Comparison of ENCODE assay signal across 1 cellular context in the genomic region with DNA sequence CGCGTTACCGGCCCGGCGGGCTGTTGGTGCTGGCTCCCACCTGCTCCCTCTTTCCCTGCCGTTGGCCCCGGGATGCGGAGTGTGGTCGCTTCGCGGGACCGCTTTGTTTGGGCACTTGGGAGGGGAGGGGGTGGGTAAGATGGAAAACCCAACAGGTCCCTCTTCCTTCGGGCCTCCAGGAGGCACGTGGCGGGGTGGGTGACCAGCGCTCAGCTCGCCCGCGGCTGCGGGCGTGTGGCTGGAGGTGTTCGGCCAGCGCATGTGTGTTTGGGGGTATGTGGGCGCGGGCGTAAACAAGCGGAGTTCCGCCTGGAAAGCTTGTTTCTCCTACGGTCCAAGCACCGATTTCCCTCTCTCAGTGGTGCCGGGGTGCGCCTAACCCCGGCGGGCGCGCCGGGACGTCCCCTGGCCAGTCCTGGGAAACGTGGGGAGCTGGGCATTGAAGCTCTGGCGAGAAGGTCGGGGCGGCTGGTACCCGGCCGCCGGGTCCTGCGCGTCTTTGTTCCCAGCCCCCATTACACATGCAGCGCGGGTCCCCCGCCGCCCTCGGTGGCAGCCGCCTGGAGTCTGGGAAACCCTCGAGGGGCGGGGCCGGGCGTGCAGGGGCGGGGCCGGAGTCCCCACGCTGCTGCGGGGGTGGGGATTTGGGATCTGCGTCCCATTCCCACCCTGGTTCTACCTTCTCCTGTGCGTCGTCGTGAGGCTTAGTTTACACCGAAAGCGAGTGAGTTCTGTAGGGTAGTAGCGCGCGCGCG.
TF ChIP-seq lines count a peak whose summit lies in the region.

No MANE protein-coding gene starts in this region.

TF ChIP-seq in HepG2, 621 proteins besides CTCF, POLR2A, EP300 and RAD21 (continued from another document and continues in another):
- TF ChIP-seq HES4 (CRISPR knock-in tag; IDR thresholded peaks at IDR 0.05; ENCODE audit: borderline replicate concordance) = no peak
- TF ChIP-seq MZF1 (CRISPR knock-in tag; IDR thresholded peaks at IDR 0.05; ENCODE audit: borderline replicate concordance) = no peak
- no peak for TF ChIP-seq RFXAP (CRISPR knock-in tag; IDR thresholded peaks at IDR 0.05; ENCODE audit: borderline replicate concordance)
- TF ChIP-seq FOXC1 (CRISPR knock-in tag; IDR thresholded peaks at IDR 0.05; ENCODE audit: borderline replicate concordance) = no peak; the same call in 1 of the 2 replicates
- no peak for TF ChIP-seq ZFP41 (CRISPR knock-in tag; IDR thresholded peaks at IDR 0.05; ENCODE audit: borderline replicate concordance)
- TF ChIP-seq ARNT2 (CRISPR knock-in tag; IDR thresholded peaks at IDR 0.05; ENCODE audit: low read depth) = no peak
- no peak for TF ChIP-seq FIP1L1 (IDR thresholded peaks at IDR 0.05; ENCODE audit: borderline replicate concordance, insufficient read depth, low read depth, low read length)
- TF ChIP-seq GLI4 (CRISPR knock-in tag; IDR thresholded peaks at IDR 0.05; ENCODE audit: borderline replicate concordance) = no peak
- no peak for TF ChIP-seq PAF1 (CRISPR knock-in tag; IDR thresholded peaks at IDR 0.05)
- TF ChIP-seq ZBTB1 (CRISPR knock-in tag; IDR thresholded peaks at IDR 0.05; ENCODE audit: borderline replicate concordance) = no peak
- TF ChIP-seq KLF11 (CRISPR knock-in tag; IDR thresholded peaks at IDR 0.05) = no peak
- TF ChIP-seq TCF12 (IDR thresholded peaks at IDR 0.05) = no peak
- TF ChIP-seq TCF12 (CRISPR knock-in tag; IDR thresholded peaks at IDR 0.05) = no peak
- no peak for TF ChIP-seq ZSCAN25 (CRISPR knock-in tag; IDR thresholded peaks at IDR 0.05)
- no peak for TF ChIP-seq HHEX (CRISPR knock-in tag; IDR thresholded peaks at IDR 0.05)
- peak; percentile 51; the same call in 1 of the 2 replicates for TF ChIP-seq PCBP1 (IDR thresholded peaks at IDR 0.05; ENCODE audit: borderline replicate concordance, low read depth, low read length)
- no peak for TF ChIP-seq ELF1 (CRISPR knock-in tag; IDR thresholded peaks at IDR 0.05)
- TF ChIP-seq, protein P1, sequence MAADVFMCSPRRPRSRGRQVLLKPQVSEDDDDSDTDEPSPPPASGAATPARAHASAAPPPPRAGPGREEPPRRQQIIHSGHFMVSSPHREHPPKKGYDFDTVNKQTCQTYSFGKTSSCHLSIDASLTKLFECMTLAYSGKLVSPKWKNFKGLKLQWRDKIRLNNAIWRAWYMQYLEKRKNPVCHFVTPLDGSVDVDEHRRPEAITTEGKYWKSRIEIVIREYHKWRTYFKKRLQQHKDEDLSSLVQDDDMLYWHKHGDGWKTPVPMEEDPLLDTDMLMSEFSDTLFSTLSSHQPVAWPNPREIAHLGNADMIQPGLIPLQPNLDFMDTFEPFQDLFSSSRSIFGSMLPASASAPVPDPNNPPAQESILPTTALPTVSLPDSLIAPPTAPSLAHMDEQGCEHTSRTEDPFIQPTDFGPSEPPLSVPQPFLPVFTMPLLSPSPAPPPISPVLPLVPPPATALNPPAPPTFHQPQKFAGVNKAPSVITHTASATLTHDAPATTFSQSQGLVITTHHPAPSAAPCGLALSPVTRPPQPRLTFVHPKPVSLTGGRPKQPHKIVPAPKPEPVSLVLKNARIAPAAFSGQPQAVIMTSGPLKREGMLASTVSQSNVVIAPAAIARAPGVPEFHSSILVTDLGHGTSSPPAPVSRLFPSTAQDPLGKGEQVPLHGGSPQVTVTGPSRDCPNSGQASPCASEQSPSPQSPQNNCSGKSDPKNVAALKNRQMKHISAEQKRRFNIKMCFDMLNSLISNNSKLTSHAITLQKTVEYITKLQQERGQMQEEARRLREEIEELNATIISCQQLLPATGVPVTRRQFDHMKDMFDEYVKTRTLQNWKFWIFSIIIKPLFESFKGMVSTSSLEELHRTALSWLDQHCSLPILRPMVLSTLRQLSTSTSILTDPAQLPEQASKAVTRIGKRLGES (CRISPR knock-in tag; IDR thresholded peaks at IDR 0.05; ENCODE audit: borderline replicate concordance) = no peak; the same call in 1 of the 2 replicates
- TF ChIP-seq, protein P2, sequence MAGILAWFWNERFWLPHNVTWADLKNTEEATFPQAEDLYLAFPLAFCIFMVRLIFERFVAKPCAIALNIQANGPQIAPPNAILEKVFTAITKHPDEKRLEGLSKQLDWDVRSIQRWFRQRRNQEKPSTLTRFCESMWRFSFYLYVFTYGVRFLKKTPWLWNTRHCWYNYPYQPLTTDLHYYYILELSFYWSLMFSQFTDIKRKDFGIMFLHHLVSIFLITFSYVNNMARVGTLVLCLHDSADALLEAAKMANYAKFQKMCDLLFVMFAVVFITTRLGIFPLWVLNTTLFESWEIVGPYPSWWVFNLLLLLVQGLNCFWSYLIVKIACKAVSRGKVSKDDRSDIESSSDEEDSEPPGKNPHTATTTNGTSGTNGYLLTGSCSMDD (CRISPR knock-in tag; IDR thresholded peaks at IDR 0.05) = no peak
- no peak for TF ChIP-seq FOXM1 (CRISPR knock-in tag; IDR thresholded peaks at IDR 0.05)
- no peak; the same call in 1 of the 2 replicates for TF ChIP-seq HOXA5 (CRISPR knock-in tag; IDR thresholded peaks at IDR 0.05)
- TF ChIP-seq TAF15 (IDR thresholded peaks at IDR 0.05; ENCODE audit: low read depth, low read length, poor library complexity, severe bottlenecking) = peak; percentile 57
- TF ChIP-seq RFX5 (IDR thresholded peaks at IDR 0.05; ENCODE audit: low read depth, low read length) = no peak
- TF ChIP-seq, protein P3, sequence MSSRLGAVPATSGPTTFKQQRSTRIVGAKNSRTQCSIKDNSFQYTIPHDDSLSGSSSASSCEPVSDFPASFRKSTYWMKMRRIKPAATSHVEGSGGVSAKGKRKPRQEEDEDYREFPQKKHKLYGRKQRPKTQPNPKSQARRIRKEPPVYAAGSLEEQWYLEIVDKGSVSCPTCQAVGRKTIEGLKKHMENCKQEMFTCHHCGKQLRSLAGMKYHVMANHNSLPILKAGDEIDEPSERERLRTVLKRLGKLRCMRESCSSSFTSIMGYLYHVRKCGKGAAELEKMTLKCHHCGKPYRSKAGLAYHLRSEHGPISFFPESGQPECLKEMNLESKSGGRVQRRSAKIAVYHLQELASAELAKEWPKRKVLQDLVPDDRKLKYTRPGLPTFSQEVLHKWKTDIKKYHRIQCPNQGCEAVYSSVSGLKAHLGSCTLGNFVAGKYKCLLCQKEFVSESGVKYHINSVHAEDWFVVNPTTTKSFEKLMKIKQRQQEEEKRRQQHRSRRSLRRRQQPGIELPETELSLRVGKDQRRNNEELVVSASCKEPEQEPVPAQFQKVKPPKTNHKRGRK (CRISPR knock-in tag; IDR thresholded peaks at IDR 0.05) = no peak
- TF ChIP-seq ZNF124 (CRISPR knock-in tag; IDR thresholded peaks at IDR 0.05) = 0 out of 2 replicates have a peak, but pooled peaks have one; percentile 47
- peak; percentile 70; the same call in 1 of the 2 replicates for TF ChIP-seq HNF4A (CRISPR knock-in tag; IDR thresholded peaks at IDR 0.05)
- no peak for TF ChIP-seq TBX3 (IDR thresholded peaks at IDR 0.05; ENCODE audit: borderline replicate concordance)
- no peak for TF ChIP-seq MAFK (conservative IDR thresholded peaks at IDR 0.05 in 1 of 2, IDR thresholded peaks at IDR 0.05 in 1 of 2; ENCODE audit: low read length in 2 of 2)
- TF ChIP-seq MAFG (CRISPR knock-in tag; IDR thresholded peaks at IDR 0.05) = no peak
- TF ChIP-seq, protein P4, sequence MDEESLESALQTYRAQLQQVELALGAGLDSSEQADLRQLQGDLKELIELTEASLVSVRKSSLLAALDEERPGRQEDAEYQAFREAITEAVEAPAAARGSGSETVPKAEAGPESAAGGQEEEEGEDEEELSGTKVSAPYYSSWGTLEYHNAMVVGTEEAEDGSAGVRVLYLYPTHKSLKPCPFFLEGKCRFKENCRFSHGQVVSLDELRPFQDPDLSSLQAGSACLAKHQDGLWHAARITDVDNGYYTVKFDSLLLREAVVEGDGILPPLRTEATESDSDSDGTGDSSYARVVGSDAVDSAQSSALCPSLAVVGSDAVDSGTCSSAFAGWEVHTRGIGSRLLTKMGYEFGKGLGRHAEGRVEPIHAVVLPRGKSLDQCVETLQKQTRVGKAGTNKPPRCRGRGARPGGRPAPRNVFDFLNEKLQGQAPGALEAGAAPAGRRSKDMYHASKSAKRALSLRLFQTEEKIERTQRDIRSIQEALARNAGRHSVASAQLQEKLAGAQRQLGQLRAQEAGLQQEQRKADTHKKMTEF (CRISPR knock-in tag; IDR thresholded peaks at IDR 0.05) = peak; percentile 70; the same call in 1 of the 2 replicates
- 0 out of 2 replicates have a peak, but pooled peaks have one; percentile 26 for TF ChIP-seq KLF12 (CRISPR knock-in tag; IDR thresholded peaks at IDR 0.05; ENCODE audit: borderline replicate concordance)
- peak; percentile 10; the same call in 1 of the 2 replicates for TF ChIP-seq FOXJ3 (CRISPR knock-in tag; IDR thresholded peaks at IDR 0.05; ENCODE audit: borderline replicate concordance)
- TF ChIP-seq GATAD1 (CRISPR knock-in tag; IDR thresholded peaks at IDR 0.05) = no peak
- TF ChIP-seq IKZF1 (IDR thresholded peaks at IDR 0.05) = no peak
- TF ChIP-seq, protein P5, sequence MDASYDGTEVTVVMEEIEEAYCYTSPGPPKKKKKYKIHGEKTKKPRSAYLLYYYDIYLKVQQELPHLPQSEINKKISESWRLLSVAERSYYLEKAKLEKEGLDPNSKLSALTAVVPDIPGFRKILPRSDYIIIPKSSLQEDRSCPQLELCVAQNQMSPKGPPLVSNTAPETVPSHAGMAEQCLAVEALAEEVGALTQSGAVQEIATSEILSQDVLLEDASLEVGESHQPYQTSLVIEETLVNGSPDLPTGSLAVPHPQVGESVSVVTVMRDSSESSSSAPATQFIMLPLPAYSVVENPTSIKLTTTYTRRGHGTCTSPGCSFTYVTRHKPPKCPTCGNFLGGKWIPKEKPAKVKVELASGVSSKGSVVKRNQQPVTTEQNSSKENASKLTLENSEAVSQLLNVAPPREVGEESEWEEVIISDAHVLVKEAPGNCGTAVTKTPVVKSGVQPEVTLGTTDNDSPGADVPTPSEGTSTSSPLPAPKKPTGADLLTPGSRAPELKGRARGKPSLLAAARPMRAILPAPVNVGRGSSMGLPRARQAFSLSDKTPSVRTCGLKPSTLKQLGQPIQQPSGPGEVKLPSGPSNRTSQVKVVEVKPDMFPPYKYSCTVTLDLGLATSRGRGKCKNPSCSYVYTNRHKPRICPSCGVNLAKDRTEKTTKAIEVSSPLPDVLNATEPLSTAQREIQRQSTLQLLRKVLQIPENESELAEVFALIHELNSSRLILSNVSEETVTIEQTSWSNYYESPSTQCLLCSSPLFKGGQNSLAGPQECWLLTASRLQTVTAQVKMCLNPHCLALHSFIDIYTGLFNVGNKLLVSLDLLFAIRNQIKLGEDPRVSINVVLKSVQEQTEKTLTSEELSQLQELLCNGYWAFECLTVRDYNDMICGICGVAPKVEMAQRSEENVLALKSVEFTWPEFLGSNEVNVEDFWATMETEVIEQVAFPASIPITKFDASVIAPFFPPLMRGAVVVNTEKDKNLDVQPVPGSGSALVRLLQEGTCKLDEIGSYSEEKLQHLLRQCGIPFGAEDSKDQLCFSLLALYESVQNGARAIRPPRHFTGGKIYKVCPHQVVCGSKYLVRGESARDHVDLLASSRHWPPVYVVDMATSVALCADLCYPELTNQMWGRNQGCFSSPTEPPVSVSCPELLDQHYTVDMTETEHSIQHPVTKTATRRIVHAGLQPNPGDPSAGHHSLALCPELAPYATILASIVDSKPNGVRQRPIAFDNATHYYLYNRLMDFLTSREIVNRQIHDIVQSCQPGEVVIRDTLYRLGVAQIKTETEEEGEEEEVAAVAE (CRISPR knock-in tag; IDR thresholded peaks at IDR 0.05; ENCODE audit: borderline replicate concordance) = no peak; the same call in 1 of the 2 replicates
- TF ChIP-seq SIX4 (CRISPR knock-in tag; IDR thresholded peaks at IDR 0.05) = no peak
- TF ChIP-seq, protein P6, sequence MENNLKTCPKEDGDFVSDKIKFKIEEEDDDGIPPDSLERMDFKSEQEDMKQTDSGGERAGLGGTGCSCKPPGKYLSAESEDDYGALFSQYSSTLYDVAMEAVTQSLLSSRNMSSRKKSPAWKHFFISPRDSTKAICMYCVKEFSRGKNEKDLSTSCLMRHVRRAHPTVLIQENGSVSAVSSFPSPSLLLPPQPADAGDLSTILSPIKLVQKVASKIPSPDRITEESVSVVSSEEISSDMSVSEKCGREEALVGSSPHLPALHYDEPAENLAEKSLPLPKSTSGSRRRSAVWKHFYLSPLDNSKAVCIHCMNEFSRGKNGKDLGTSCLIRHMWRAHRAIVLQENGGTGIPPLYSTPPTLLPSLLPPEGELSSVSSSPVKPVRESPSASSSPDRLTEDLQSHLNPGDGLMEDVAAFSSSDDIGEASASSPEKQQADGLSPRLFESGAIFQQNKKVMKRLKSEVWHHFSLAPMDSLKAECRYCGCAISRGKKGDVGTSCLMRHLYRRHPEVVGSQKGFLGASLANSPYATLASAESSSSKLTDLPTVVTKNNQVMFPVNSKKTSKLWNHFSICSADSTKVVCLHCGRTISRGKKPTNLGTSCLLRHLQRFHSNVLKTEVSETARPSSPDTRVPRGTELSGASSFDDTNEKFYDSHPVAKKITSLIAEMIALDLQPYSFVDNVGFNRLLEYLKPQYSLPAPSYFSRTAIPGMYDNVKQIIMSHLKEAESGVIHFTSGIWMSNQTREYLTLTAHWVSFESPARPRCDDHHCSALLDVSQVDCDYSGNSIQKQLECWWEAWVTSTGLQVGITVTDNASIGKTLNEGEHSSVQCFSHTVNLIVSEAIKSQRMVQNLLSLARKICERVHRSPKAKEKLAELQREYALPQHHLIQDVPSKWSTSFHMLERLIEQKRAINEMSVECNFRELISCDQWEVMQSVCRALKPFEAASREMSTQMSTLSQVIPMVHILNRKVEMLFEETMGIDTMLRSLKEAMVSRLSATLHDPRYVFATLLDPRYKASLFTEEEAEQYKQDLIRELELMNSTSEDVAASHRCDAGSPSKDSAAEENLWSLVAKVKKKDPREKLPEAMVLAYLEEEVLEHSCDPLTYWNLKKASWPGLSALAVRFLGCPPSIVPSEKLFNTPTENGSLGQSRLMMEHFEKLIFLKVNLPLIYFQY (CRISPR knock-in tag; IDR thresholded peaks at IDR 0.05; ENCODE audit: borderline replicate concordance) = no peak
- TF ChIP-seq, protein P7, sequence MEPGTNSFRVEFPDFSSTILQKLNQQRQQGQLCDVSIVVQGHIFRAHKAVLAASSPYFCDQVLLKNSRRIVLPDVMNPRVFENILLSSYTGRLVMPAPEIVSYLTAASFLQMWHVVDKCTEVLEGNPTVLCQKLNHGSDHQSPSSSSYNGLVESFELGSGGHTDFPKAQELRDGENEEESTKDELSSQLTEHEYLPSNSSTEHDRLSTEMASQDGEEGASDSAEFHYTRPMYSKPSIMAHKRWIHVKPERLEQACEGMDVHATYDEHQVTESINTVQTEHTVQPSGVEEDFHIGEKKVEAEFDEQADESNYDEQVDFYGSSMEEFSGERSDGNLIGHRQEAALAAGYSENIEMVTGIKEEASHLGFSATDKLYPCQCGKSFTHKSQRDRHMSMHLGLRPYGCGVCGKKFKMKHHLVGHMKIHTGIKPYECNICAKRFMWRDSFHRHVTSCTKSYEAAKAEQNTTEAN (CRISPR knock-in tag; conservative IDR thresholded peaks at IDR 0.05) = no peak
- TF ChIP-seq, protein P8, sequence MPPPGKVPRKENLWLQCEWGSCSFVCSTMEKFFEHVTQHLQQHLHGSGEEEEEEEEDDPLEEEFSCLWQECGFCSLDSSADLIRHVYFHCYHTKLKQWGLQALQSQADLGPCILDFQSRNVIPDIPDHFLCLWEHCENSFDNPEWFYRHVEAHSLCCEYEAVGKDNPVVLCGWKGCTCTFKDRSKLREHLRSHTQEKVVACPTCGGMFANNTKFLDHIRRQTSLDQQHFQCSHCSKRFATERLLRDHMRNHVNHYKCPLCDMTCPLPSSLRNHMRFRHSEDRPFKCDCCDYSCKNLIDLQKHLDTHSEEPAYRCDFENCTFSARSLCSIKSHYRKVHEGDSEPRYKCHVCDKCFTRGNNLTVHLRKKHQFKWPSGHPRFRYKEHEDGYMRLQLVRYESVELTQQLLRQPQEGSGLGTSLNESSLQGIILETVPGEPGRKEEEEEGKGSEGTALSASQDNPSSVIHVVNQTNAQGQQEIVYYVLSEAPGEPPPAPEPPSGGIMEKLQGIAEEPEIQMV (CRISPR knock-in tag; IDR thresholded peaks at IDR 0.05; ENCODE audit: low read depth) = no peak; the same call in 1 of the 2 replicates
- TF ChIP-seq ZSCAN20 (CRISPR knock-in tag; IDR thresholded peaks at IDR 0.05; ENCODE audit: borderline replicate concordance) = no peak
- TF ChIP-seq TOPORS (CRISPR knock-in tag; IDR thresholded peaks at IDR 0.05) = no peak
- TF ChIP-seq ZC3H13 (CRISPR knock-in tag; IDR thresholded peaks at IDR 0.05) = peak; percentile 22; the same call in 1 of the 2 replicates
